ENCODE assay signal across 11 cellular contexts in genomic region chr5:150180241-150181027, GRCh38. TPM values are rescaled to one million over a fixed set of nuclear protein-coding genes. Genes with fewer than 3 reads are reported as not detected.
A peak's percentile ranks its signal among the peaks of the same experiment; 100 is the strongest.
DNase-seq lines count a peak whose midpoint lies in the region; ATAC-seq lines count a peak whose summit lies in the region.
"Had no signal": no experiment of that assay in that cellular context is flagged by ENCODE, and none has a peak within 500 bp of the region (broad histone marks: within the 10 kb centered on the region; RNA-seq: fewer than 3 reads in every experiment).

No MANE protein-coding gene starts in this region.

- H3K27me3 Mint-ChIP-seq in activated CD4-positive, alpha-beta memory T cell treated with anti-CD3 and anti-CD28 coated beads for 36 hours, result no peaks in the 10 kb centered on the region

- H3K36me3 Mint-ChIP-seq in activated CD4-positive, alpha-beta memory T cell treated with anti-CD3 and anti-CD28 coated beads for 36 hours, result no peaks in the 10 kb centered on the region
- H3K36me3 Mint-ChIP-seq: activated naive CD4-positive, alpha-beta T cell treated with anti-CD3 and anti-CD28 coated beads, Interleukin-2, amount 10 ng/mL, durations not matched to agents 7 days and 5 days had no signal

- no peak for ATAC-seq in HG02798 (IDR thresholded peaks at IDR 0.05; ENCODE audit: poor library complexity, unreplicated experiment)

- no peak overlapping the region for H3K27ac Mint-ChIP-seq in activated CD4-positive, alpha-beta memory T cell treated with anti-CD3 and anti-CD28 coated beads for 36 hours
- H3K27ac Mint-ChIP-seq: activated naive CD4-positive, alpha-beta T cell treated with anti-CD3 and anti-CD28 coated beads, Interleukin-2, amount 10 ng/mL, durations not matched to agents 7 days and 5 days had no signal

- H3K4me3 Mint-ChIP-seq in activated CD4-positive, alpha-beta memory T cell treated with anti-CD3 and anti-CD28 coated beads for 36 hours, result no peak overlapping the region
- H3K4me3 Mint-ChIP-seq: activated naive CD4-positive, alpha-beta T cell treated with anti-CD3 and anti-CD28 coated beads, Interleukin-2, amount 10 ng/mL, durations not matched to agents 7 days and 5 days had no signal

- peak; percentile 54 for DNase-seq in MV-4-11 (lab: John Stamatoyannopoulos, UW)
- DNase-seq in dermis microvascular lymphatic vessel endothelial cell (ENCODE audit: low read depth in 2 of 2), result peak; percentile 12 to 51
- DNase-seq in medulla oblongata (ENCODE audit: extremely low spot score), result peak; percentile 90
- peak; percentile 67 for DNase-seq in superior temporal gyrus (ENCODE audit: extremely low spot score)
- no peak for DNase-seq in HUDEP-2 (lab: John Stamatoyannopoulos, UW; ENCODE audit: unreplicated experiment in 76 of 76)
- DNase-seq in activated CD4-positive, alpha-beta memory T cell treated with anti-CD3 and anti-CD28 coated beads for 36 hours, result no peak
- DNase-seq in DMS79 treated with DMSO at 0.1 percent for 48 hours (lab: John Stamatoyannopoulos, UW), result no peak
- DNase-seq: activated naive CD4-positive, alpha-beta T cell treated with anti-CD3 and anti-CD28 coated beads, Interleukin-2, amount 10 ng/mL, durations not matched to agents 7 days and 5 days; NCI-H2171 treated with DMSO at 0.1 percent for 48 hours had no signal

- intact Hi-C loops in activated CD4-positive, alpha-beta memory T cell treated with anti-CD3 and anti-CD28 coated beads for 36 hours (cut with micrococcal nuclease), result no loop called here

- no peaks in the 10 kb centered on the region for H3K4me1 Mint-ChIP-seq in activated CD4-positive, alpha-beta memory T cell treated with anti-CD3 and anti-CD28 coated beads for 36 hours (ENCODE audit: low read depth)
- H3K4me1 Mint-ChIP-seq: activated naive CD4-positive, alpha-beta T cell treated with anti-CD3 and anti-CD28 coated beads, Interleukin-2, amount 10 ng/mL, durations not matched to agents 7 days and 5 days had no signal

- POLR2A ChIA-PET in activated CD4-positive, alpha-beta memory T cell treated with anti-CD3 and anti-CD28 coated beads for 36 hours (lab: Charles Lee), result no interaction called here

- H3K9me3 Mint-ChIP-seq in activated CD4-positive, alpha-beta memory T cell treated with anti-CD3 and anti-CD28 coated beads for 36 hours, result no peaks in the 10 kb centered on the region
- H3K9me3 Mint-ChIP-seq: activated naive CD4-positive, alpha-beta T cell treated with anti-CD3 and anti-CD28 coated beads, Interleukin-2, amount 10 ng/mL, durations not matched to agents 7 days and 5 days had no signal

- CTCF ChIA-PET in activated CD4-positive, alpha-beta memory T cell treated with anti-CD3 and anti-CD28 coated beads for 36 hours (lab: Charles Lee), result no interaction called here

RNA-seq across cellular contexts. Expression of gene SLC6A7, which starts 9.4 kb away (rescaled TPM):
- total RNA-seq in dermis microvascular lymphatic vessel endothelial cell, result not detected in 2 replicates
- not detected for total RNA-seq in activated CD4-positive, alpha-beta memory T cell treated with anti-CD3 and anti-CD28 coated beads for 36 hours
- total RNA-seq: T-helper 2 cell treated with Interferon-gamma antibody and Interleukin-4, amounts not matched to agents 100 ng/mL and 5 ng/mL, for 36 hours had no signal

RNA-seq across cellular contexts. Expression of gene CDX1, which starts 13.9 kb away (rescaled TPM):
- total RNA-seq in dermis microvascular lymphatic vessel endothelial cell, result not detected in 2 replicates
- total RNA-seq in activated CD4-positive, alpha-beta memory T cell treated with anti-CD3 and anti-CD28 coated beads for 36 hours, result not detected
- total RNA-seq: T-helper 2 cell treated with Interferon-gamma antibody and Interleukin-4, amounts not matched to agents 100 ng/mL and 5 ng/mL, for 36 hours had no signal

RNA-seq across cellular contexts. Expression of gene PDGFRB, which starts 24.8 kb away (rescaled TPM):
- 5.0 and 14.3 TPM in 2 replicates for total RNA-seq in dermis microvascular lymphatic vessel endothelial cell
- under 1 TPM; 0.21 to 0.34 TPM for total RNA-seq in activated CD4-positive, alpha-beta memory T cell treated with anti-CD3 and anti-CD28 coated beads for 36 hours

Comparison
In these comparisons a context has a peak if more than half of its experiments do, and no peak if none do; other contexts are left out.
1. DNase-seq: peak in MV-4-11 (single experiment), dermis microvascular lymphatic vessel endothelial cell (2 of 2), medulla oblongata (single experiment) and superior temporal gyrus (single experiment); none in HUDEP-2 (0 of 76), activated CD4-positive, alpha-beta memory T cell treated with anti-CD3 and anti-CD28 coated beads for 36 hours (single experiment) and DMS79 treated with DMSO at 0.1 percent for 48 hours (single experiment).